In the genomic region with DNA sequence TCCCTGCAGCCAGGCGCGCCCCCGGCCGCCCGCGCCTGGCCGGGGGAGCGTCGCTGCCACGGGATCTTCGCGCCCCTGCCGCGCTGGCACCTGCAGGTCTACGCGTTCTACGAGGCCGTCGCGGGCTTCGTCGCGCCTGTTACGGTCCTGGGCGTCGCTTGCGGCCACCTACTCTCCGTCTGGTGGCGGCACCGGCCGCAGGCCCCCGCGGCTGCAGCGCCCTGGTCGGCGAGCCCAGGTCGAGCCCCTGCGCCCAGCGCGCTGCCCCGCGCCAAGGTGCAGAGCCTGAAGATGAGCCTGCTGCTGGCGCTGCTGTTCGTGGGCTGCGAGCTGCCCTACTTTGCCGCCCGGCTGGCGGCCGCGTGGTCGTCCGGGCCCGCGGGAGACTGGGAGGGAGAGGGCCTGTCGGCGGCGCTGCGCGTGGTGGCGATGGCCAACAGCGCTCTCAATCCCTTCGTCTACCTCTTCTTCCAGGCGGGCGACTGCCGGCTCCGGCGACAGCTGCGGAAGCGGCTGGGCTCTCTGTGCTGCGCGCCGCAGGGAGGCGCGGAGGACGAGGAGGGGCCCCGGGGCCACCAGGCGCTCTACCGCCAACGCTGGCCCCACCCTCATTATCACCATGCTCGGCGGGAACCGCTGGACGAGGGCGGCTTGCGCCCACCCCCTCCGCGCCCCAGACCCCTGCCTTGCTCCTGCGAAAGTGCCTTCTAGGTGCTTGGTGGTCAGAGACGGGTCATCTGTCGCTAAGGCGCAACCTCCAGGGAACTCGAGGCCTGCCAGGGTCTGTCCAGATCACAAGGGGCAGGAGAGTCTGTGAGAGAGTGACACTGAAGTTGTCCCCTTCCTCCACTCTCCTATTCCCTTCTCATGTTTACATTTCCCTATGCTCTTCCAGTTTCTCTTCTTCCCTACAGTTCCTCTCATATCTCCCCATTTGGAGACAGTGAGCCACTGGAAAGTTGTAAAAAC, we compare ENCODE assay signal across 1 cellular context.
TF ChIP-seq lines count a peak whose summit lies in the region.

No MANE protein-coding gene starts in this region.

TF ChIP-seq in HepG2, 621 proteins besides CTCF, POLR2A, EP300 and RAD21 (continued from another document and continues in another):
- TF ChIP-seq, protein P1, sequence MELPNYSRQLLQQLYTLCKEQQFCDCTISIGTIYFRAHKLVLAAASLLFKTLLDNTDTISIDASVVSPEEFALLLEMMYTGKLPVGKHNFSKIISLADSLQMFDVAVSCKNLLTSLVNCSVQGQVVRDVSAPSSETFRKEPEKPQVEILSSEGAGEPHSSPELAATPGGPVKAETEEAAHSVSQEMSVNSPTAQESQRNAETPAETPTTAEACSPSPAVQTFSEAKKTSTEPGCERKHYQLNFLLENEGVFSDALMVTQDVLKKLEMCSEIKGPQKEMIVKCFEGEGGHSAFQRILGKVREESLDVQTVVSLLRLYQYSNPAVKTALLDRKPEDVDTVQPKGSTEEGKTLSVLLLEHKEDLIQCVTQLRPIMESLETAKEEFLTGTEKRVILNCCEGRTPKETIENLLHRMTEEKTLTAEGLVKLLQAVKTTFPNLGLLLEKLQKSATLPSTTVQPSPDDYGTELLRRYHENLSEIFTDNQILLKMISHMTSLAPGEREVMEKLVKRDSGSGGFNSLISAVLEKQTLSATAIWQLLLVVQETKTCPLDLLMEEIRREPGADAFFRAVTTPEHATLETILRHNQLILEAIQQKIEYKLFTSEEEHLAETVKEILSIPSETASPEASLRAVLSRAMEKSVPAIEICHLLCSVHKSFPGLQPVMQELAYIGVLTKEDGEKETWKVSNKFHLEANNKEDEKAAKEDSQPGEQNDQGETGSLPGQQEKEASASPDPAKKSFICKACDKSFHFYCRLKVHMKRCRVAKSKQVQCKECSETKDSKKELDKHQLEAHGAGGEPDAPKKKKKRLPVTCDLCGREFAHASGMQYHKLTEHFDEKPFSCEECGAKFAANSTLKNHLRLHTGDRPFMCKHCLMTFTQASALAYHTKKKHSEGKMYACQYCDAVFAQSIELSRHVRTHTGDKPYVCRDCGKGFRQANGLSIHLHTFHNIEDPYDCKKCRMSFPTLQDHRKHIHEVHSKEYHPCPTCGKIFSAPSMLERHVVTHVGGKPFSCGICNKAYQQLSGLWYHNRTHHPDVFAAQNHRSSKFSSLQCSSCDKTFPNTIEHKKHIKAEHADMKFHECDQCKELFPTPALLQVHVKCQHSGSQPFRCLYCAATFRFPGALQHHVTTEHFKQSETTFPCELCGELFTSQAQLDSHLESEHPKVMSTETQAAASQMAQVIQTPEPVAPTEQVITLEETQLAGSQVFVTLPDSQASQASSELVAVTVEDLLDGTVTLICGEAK (IDR thresholded peaks at IDR 0.05): no peak
- TF ChIP-seq, protein P1 (CRISPR knock-in tag; IDR thresholded peaks at IDR 0.05): peak; percentile 53; the same call in 1 of the 2 replicates
- TF ChIP-seq NFIB (CRISPR knock-in tag; IDR thresholded peaks at IDR 0.05; ENCODE audit: borderline replicate concordance) (0 out of 2 replicates have a peak, but pooled peaks have one; percentile 64), NRL (CRISPR knock-in tag; IDR thresholded peaks at IDR 0.05; ENCODE audit: borderline replicate concordance) (peak; percentile 70), RFXAP (CRISPR knock-in tag; IDR thresholded peaks at IDR 0.05; ENCODE audit: borderline replicate concordance) (peak; percentile 69), ZNF563 (CRISPR knock-in tag; IDR thresholded peaks at IDR 0.05) (peak; percentile 71; the same call in 1 of the 2 replicates), ZNF354B (CRISPR knock-in tag; IDR thresholded peaks at IDR 0.05) (0 out of 2 replicates have a peak, but pooled peaks have one; percentile 47), NFATC3 (CRISPR knock-in tag; IDR thresholded peaks at IDR 0.05) (no peak), EED (CRISPR knock-in tag; IDR thresholded peaks at IDR 0.05) (peak; percentile 85), ZNF556 (CRISPR knock-in tag; IDR thresholded peaks at IDR 0.05; ENCODE audit: borderline replicate concordance) (peak; percentile 16; the same call in 1 of the 2 replicates), ZMAT3 (CRISPR knock-in tag; conservative IDR thresholded peaks at IDR 0.05) (peak; percentile 49; the same call in 1 of the 2 replicates), ZNF468 (CRISPR knock-in tag; IDR thresholded peaks at IDR 0.05) (0 out of 2 replicates have a peak, but pooled peaks have one; percentile 58), MAZ (IDR thresholded peaks at IDR 0.05; ENCODE audit: borderline replicate concordance, low read depth, low read length) (no peak), MAZ (CRISPR knock-in tag; IDR thresholded peaks at IDR 0.05; ENCODE audit: low read depth) (peak; percentile 24; the same call in 1 of the 2 replicates), ZNF101 (CRISPR knock-in tag; IDR thresholded peaks at IDR 0.05; ENCODE audit: borderline replicate concordance, low read depth) (0 out of 2 replicates have a peak, but pooled peaks have one; percentile 75), HES4 (CRISPR knock-in tag; IDR thresholded peaks at IDR 0.05; ENCODE audit: borderline replicate concordance) (peak; percentile 88), HOXA3 (CRISPR knock-in tag; IDR thresholded peaks at IDR 0.05) (peak; percentile 11; the same call in 1 of the 2 replicates), TCF12 (IDR thresholded peaks at IDR 0.05) (no peak), TCF12 (CRISPR knock-in tag; IDR thresholded peaks at IDR 0.05) (no peak; the same call in 1 of the 2 replicates), ZNF737 (CRISPR knock-in tag; IDR thresholded peaks at IDR 0.05; ENCODE audit: borderline replicate concordance) (no peak), ZNF564 (CRISPR knock-in tag; IDR thresholded peaks at IDR 0.05) (0 out of 2 replicates have a peak, but pooled peaks have one; percentile 18), HOXA9 (CRISPR knock-in tag; IDR thresholded peaks at IDR 0.05; ENCODE audit: borderline replicate concordance) (peak; percentile 86; the same call in 1 of the 2 replicates), TMF1 (CRISPR knock-in tag; IDR thresholded peaks at IDR 0.05; ENCODE audit: low read depth) (peak; percentile 71; the same call in 1 of the 2 replicates)
- TF ChIP-seq, protein P2, sequence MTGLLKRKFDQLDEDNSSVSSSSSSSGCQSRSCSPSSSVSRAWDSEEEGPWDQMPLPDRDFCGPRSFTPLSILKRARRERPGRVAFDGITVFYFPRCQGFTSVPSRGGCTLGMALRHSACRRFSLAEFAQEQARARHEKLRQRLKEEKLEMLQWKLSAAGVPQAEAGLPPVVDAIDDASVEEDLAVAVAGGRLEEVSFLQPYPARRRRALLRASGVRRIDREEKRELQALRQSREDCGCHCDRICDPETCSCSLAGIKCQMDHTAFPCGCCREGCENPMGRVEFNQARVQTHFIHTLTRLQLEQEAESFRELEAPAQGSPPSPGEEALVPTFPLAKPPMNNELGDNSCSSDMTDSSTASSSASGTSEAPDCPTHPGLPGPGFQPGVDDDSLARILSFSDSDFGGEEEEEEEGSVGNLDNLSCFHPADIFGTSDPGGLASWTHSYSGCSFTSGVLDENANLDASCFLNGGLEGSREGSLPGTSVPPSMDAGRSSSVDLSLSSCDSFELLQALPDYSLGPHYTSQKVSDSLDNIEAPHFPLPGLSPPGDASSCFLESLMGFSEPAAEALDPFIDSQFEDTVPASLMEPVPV (CRISPR knock-in tag; IDR thresholded peaks at IDR 0.05): peak; percentile 90
- TF ChIP-seq, protein P3, sequence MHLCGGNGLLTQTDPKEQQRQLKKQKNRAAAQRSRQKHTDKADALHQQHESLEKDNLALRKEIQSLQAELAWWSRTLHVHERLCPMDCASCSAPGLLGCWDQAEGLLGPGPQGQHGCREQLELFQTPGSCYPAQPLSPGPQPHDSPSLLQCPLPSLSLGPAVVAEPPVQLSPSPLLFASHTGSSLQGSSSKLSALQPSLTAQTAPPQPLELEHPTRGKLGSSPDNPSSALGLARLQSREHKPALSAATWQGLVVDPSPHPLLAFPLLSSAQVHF (CRISPR knock-in tag; IDR thresholded peaks at IDR 0.05): peak; percentile 68; the same call in 1 of the 2 replicates
- TF ChIP-seq, protein P4, sequence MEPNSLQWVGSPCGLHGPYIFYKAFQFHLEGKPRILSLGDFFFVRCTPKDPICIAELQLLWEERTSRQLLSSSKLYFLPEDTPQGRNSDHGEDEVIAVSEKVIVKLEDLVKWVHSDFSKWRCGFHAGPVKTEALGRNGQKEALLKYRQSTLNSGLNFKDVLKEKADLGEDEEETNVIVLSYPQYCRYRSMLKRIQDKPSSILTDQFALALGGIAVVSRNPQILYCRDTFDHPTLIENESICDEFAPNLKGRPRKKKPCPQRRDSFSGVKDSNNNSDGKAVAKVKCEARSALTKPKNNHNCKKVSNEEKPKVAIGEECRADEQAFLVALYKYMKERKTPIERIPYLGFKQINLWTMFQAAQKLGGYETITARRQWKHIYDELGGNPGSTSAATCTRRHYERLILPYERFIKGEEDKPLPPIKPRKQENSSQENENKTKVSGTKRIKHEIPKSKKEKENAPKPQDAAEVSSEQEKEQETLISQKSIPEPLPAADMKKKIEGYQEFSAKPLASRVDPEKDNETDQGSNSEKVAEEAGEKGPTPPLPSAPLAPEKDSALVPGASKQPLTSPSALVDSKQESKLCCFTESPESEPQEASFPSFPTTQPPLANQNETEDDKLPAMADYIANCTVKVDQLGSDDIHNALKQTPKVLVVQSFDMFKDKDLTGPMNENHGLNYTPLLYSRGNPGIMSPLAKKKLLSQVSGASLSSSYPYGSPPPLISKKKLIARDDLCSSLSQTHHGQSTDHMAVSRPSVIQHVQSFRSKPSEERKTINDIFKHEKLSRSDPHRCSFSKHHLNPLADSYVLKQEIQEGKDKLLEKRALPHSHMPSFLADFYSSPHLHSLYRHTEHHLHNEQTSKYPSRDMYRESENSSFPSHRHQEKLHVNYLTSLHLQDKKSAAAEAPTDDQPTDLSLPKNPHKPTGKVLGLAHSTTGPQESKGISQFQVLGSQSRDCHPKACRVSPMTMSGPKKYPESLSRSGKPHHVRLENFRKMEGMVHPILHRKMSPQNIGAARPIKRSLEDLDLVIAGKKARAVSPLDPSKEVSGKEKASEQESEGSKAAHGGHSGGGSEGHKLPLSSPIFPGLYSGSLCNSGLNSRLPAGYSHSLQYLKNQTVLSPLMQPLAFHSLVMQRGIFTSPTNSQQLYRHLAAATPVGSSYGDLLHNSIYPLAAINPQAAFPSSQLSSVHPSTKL (CRISPR knock-in tag; IDR thresholded peaks at IDR 0.05): peak; percentile 48; the same call in 1 of the 2 replicates
- TF ChIP-seq, protein P5, sequence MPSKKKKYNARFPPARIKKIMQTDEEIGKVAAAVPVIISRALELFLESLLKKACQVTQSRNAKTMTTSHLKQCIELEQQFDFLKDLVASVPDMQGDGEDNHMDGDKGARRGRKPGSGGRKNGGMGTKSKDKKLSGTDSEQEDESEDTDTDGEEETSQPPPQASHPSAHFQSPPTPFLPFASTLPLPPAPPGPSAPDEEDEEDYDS (CRISPR knock-in tag; IDR thresholded peaks at IDR 0.05): no peak
- TF ChIP-seq, protein P6, sequence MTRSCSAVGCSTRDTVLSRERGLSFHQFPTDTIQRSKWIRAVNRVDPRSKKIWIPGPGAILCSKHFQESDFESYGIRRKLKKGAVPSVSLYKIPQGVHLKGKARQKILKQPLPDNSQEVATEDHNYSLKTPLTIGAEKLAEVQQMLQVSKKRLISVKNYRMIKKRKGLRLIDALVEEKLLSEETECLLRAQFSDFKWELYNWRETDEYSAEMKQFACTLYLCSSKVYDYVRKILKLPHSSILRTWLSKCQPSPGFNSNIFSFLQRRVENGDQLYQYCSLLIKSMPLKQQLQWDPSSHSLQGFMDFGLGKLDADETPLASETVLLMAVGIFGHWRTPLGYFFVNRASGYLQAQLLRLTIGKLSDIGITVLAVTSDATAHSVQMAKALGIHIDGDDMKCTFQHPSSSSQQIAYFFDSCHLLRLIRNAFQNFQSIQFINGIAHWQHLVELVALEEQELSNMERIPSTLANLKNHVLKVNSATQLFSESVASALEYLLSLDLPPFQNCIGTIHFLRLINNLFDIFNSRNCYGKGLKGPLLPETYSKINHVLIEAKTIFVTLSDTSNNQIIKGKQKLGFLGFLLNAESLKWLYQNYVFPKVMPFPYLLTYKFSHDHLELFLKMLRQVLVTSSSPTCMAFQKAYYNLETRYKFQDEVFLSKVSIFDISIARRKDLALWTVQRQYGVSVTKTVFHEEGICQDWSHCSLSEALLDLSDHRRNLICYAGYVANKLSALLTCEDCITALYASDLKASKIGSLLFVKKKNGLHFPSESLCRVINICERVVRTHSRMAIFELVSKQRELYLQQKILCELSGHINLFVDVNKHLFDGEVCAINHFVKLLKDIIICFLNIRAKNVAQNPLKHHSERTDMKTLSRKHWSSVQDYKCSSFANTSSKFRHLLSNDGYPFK (CRISPR knock-in tag; IDR thresholded peaks at IDR 0.05; ENCODE audit: borderline replicate concordance): 0 out of 2 replicates have a peak, but pooled peaks have one; percentile 17
- TF ChIP-seq, protein P7, sequence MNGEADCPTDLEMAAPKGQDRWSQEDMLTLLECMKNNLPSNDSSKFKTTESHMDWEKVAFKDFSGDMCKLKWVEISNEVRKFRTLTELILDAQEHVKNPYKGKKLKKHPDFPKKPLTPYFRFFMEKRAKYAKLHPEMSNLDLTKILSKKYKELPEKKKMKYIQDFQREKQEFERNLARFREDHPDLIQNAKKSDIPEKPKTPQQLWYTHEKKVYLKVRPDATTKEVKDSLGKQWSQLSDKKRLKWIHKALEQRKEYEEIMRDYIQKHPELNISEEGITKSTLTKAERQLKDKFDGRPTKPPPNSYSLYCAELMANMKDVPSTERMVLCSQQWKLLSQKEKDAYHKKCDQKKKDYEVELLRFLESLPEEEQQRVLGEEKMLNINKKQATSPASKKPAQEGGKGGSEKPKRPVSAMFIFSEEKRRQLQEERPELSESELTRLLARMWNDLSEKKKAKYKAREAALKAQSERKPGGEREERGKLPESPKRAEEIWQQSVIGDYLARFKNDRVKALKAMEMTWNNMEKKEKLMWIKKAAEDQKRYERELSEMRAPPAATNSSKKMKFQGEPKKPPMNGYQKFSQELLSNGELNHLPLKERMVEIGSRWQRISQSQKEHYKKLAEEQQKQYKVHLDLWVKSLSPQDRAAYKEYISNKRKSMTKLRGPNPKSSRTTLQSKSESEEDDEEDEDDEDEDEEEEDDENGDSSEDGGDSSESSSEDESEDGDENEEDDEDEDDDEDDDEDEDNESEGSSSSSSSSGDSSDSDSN (CRISPR knock-in tag; IDR thresholded peaks at IDR 0.05): peak; percentile 76; the same call in 1 of the 2 replicates
